ENCODE assay signal across 24 cellular contexts in the genomic region with DNA sequence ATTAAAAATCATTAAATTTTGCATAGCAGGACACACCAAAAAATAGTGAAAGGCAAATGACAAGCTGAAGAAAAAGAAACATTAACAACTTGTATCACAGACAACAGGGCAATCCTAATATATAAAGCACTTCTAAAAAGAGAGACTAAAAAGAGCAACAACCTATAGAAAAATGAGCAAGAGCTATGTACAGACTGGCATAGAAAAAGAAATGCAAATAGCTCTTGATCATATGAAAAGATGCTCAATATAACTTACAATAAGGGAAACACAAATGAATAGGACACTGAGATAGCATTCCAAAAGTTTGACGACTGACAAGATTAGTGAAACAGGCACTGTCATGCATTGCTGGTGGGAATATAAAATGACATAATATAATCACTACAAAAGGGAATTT.
"Had no signal": no experiment of that assay in that cellular context is flagged by ENCODE, and none has a peak within 500 bp of the region (broad histone marks: within the 10 kb centered on the region; RNA-seq: fewer than 3 reads in every experiment).

No MANE protein-coding gene starts in this region.

- H3K9me3 ChIP-seq: colonic mucosa, esophagus muscularis mucosa, esophagus squamous epithelium, gastrocnemius medialis, gastroesophageal sphincter, heart left ventricle, heart right ventricle had no signal

- H3K36me3 ChIP-seq: colonic mucosa, esophagus muscularis mucosa, esophagus squamous epithelium, gastrocnemius medialis, gastroesophageal sphincter, heart left ventricle, heart right ventricle had no signal

- H3K27ac ChIP-seq: colonic mucosa, coronary artery, dorsolateral prefrontal cortex, epithelial cell of prostate, esophagus muscularis mucosa, esophagus squamous epithelium, foreskin keratinocyte, gastrocnemius medialis, gastroesophageal sphincter, heart left ventricle, heart right ventricle, hepatocyte had no signal

- H3K27me3 ChIP-seq: colonic mucosa, dorsolateral prefrontal cortex, esophagus muscularis mucosa, esophagus squamous epithelium, gastrocnemius medialis, gastroesophageal sphincter, heart right ventricle, hepatocyte had no signal

- DNase-seq: colonic mucosa; cortex of kidney; dermis blood vessel endothelial cell; dorsolateral prefrontal cortex; effector CD4-positive, alpha-beta T cell; effector CD8-positive, alpha-beta T cell; effector memory CD4-positive, alpha-beta T cell; effector memory CD8-positive, alpha-beta T cell; endodermal cell; erythroblast; esophagus squamous epithelium; foreskin fibroblast; foreskin keratinocyte; foreskin melanocyte; gastrocnemius medialis; glutamatergic neuron; head of caudate nucleus; heart left ventricle; heart right ventricle had no signal

- H3K4me3 ChIP-seq: colonic mucosa, coronary artery, dorsolateral prefrontal cortex, esophagus muscularis mucosa, esophagus squamous epithelium, gastrocnemius medialis, gastroesophageal sphincter, heart left ventricle, heart right ventricle, hepatocyte had no signal

- H3K4me1 ChIP-seq: colonic mucosa, esophagus muscularis mucosa, esophagus squamous epithelium, foreskin keratinocyte, gastroesophageal sphincter, heart left ventricle, heart right ventricle had no signal
